Comparison of ENCODE assay signal across 11 cellular contexts in genomic region chr12:124730455-124730932, GRCh38.
DNase-seq lines count a peak whose midpoint lies in the region; ATAC-seq and TF ChIP-seq lines count a peak whose summit lies in the region.
"Had no signal": no experiment of that assay in that cellular context is flagged by ENCODE, and none has a peak within 500 bp of the region (broad histone marks: within the 10 kb centered on the region; RNA-seq: fewer than 3 reads in every experiment).

No MANE protein-coding gene starts in this region.

- ATAC-seq in left ventricle myocardium superior (peak; percentile 70), HG03025 (IDR thresholded peaks at IDR 0.05; ENCODE audit: low FRiP score, unreplicated experiment) (no peak), GM18505 (IDR thresholded peaks at IDR 0.05; ENCODE audit: unreplicated experiment) (no peak), GM21423 (IDR thresholded peaks at IDR 0.05; ENCODE audit: unreplicated experiment) (no peak)
- ATAC-seq: effector memory CD8-positive, alpha-beta T cell had no signal

- no peak for TF ChIP-seq EP300 in sigmoid colon (IDR thresholded peaks at IDR 0.05)

- TF ChIP-seq CTCF in sigmoid colon (IDR thresholded peaks at IDR 0.05): no peak

- WGBS in sigmoid colon, 2 donors: 22 to 54% methylated on average over 3 of the region's 3 CpGs

- peak overlapping the region; percentile 64 to 77 (median 68) for H3K27ac ChIP-seq in sigmoid colon

- H3K9ac ChIP-seq in adipocyte (ENCODE audit: low read length): no peak overlapping the region

- peak; percentile 85 for DNase-seq in LHCN-M2 (ENCODE audit: low read depth)
- peak; percentile 67 for DNase-seq in adipocyte (ENCODE audit: low read depth)
- peak; percentile 63 for DNase-seq in left ventricle myocardium superior
- peak; percentile 87 for DNase-seq in sigmoid colon
- DNase-seq in NCI-H187 treated with DMSO at 0.1 percent for 48 hours (lab: John Stamatoyannopoulos, UW): no peak
- DNase-seq: effector memory CD8-positive, alpha-beta T cell; HFFc6; stimulated activated CD4-positive, alpha-beta T cell treated with anti-CD3 and anti-CD28 coated beads, Interleukin-12 subunit alpha, Interleukin-12 subunit beta, amount 100 ng/mL, for 4 hours had no signal

- intact Hi-C loops in left ventricle myocardium superior (cut with micrococcal nuclease) (no loop called here), sigmoid colon (cut with DNase I) (no loop called here)

- H3K9me3 ChIP-seq in adipocyte (ENCODE audit: control insufficient read depth, low read length) (peaks cover 5% of the 10 kb centered on the region), sigmoid colon (no peaks in the 10 kb centered on the region)

- TF ChIP-seq POLR2A in sigmoid colon (IDR thresholded peaks at IDR 0.05): no peak
- TF ChIP-seq POLR2A in GM18505 (IDR thresholded peaks at IDR 0.05; ENCODE audit: borderline replicate concordance, extremely low read depth, insufficient read depth, insufficient read length): no peak

- H3K36me3 ChIP-seq in adipocyte (ENCODE audit: control insufficient read depth, insufficient read depth, low read length, severe bottlenecking) (no peaks in the 10 kb centered on the region), sigmoid colon (no peaks in the 10 kb centered on the region)

- no peaks in the 10 kb centered on the region for H3K27me3 ChIP-seq in adipocyte (replicated peaks; ENCODE audit: control insufficient read depth, insufficient read depth, low read length)
- H3K27me3 ChIP-seq in sigmoid colon: no peaks in the 10 kb centered on the region

- H3K4me3 ChIP-seq in adipocyte (ENCODE audit: low read length) (no peak overlapping the region), sigmoid colon (no peak overlapping the region)

- H3K4me1 ChIP-seq in adipocyte (ENCODE audit: control insufficient read depth, insufficient read depth, low read length) (peaks cover 12% of the 10 kb centered on the region), sigmoid colon (peaks cover 0 to 29% (median 24%) of the 10 kb centered on the region in 4 donors)
